Comparison of ENCODE assay signal across 1 cellular context in the genomic region with DNA sequence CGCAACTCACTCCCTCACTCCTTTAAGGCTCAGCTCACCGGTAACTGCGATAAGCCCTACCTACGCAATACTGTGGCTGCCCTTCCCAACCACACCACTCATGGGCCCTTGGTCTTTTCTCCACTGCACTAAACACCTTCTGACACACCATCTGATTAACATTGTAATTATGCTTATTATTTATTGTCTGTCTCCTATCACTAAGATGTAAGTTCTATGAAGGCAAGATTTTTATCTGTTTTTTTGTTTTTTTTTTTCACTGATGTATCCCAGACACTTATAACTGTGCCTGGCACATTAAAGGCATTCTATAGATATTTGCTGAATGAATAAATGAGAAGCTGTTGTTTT.
A peak's percentile ranks its signal among the peaks of the same experiment; 100 is the strongest.
TF ChIP-seq lines count a peak whose summit lies in the region.

No MANE protein-coding gene starts in this region.

TF ChIP-seq in HEK293, 187 proteins besides CTCF, POLR2A, EP300 and RAD21 (continued from another document):
- TF ChIP-seq, protein P1, sequence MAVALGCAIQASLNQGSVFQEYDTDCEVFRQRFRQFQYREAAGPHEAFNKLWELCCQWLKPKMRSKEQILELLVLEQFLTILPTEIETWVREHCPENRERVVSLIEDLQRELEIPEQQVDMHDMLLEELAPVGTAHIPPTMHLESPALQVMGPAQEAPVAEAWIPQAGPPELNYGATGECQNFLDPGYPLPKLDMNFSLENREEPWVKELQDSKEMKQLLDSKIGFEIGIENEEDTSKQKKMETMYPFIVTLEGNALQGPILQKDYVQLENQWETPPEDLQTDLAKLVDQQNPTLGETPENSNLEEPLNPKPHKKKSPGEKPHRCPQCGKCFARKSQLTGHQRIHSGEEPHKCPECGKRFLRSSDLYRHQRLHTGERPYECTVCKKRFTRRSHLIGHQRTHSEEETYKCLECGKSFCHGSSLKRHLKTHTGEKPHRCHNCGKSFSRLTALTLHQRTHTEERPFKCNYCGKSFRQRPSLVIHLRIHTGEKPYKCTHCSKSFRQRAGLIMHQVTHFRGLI (tag by site-specific recombination; IDR thresholded peaks at IDR 0.05), result peak; percentile 97
- TF ChIP-seq ZNF133 (tag by site-specific recombination; IDR thresholded peaks at IDR 0.05), result no peak
TF ChIP-seq in HEK293: peak in this region for 1.
